In genomic region chr9:26471271-26471670, GRCh38 we compare ENCODE assay signal across 31 cellular contexts.
"Had no signal": no experiment of that assay in that cellular context is flagged by ENCODE, and none has a peak within 500 bp of the region (broad histone marks: within the 10 kb centered on the region; RNA-seq: fewer than 3 reads in every experiment).

No MANE protein-coding gene starts in this region.

- DNase-seq: activated B cell treated with CpG ODN at 0.5 μM for 24 hours; activated CD4-positive, alpha-beta T cell treated with anti-CD3 and anti-CD28 coated beads for 48 hours; activated CD4-positive, alpha-beta T cell treated with anti-CD3 and anti-CD28 coated beads, Interleukin-2, amount 50 U/mL, for 1 hour; activated CD4-positive, alpha-beta T cell treated with anti-CD3 and anti-CD28 coated beads, Interleukin-2, amount 50 U/mL, for 48 hours; activated CD8-positive, alpha-beta memory T cell treated with anti-CD3 and anti-CD28 coated beads for 24 hours; activated CD8-positive, alpha-beta T cell treated with anti-CD3 and anti-CD28 coated beads for 36 hours; activated effector memory CD4-positive, alpha-beta T cell treated with anti-CD3 and anti-CD28 coated beads, Interleukin-2, amount 50 U/mL, for 16 hours; activated naive CD4-positive, alpha-beta T cell treated with anti-CD3 and anti-CD28 coated beads for 36 hours; activated naive CD8-positive, alpha-beta T cell treated with anti-CD3 and anti-CD28 coated beads for 36 hours; activated naive CD8-positive, alpha-beta T cell treated with anti-CD3 and anti-CD28 coated beads, Interleukin-2, amount 50 U/mL, for 24 hours; activated T-cell treated with anti-CD3 and anti-CD28 coated beads, Interleukin-2, amount 50 U/mL, for 48 hours; adrenal gland; amygdala; aorta; body of pancreas; central memory CD4-positive, alpha-beta T cell; cerebellar nuclear complex; colonic mucosa; effector CD8-positive, alpha-beta T cell; esophagus squamous epithelium; foreskin melanocyte; T-helper 1 cell; T-helper 17 cell; T1000; WERI-Rb-1 had no signal

- H3K27me3 Mint-ChIP-seq: activated B cell treated with CpG ODN at 0.5 μM for 24 hours; activated CD8-positive, alpha-beta T cell treated with anti-CD3 and anti-CD28 coated beads for 36 hours; activated naive CD4-positive, alpha-beta T cell treated with anti-CD3 and anti-CD28 coated beads, Interleukin-2, amount 50 U/mL, for 24 hours; activated naive CD8-positive, alpha-beta T cell treated with anti-CD3 and anti-CD28 coated beads for 36 hours; activated naive CD8-positive, alpha-beta T cell treated with anti-CD3 and anti-CD28 coated beads, Interleukin-2, amount 50 U/mL, for 24 hours; T-helper 17 cell had no signal

- H3K4me1 Mint-ChIP-seq: activated B cell treated with CpG ODN at 0.5 μM for 24 hours; activated naive CD4-positive, alpha-beta T cell treated with anti-CD3 and anti-CD28 coated beads, Interleukin-2, amount 50 U/mL, for 24 hours; activated naive CD8-positive, alpha-beta T cell treated with anti-CD3 and anti-CD28 coated beads for 36 hours; activated naive CD8-positive, alpha-beta T cell treated with anti-CD3 and anti-CD28 coated beads, Interleukin-2, amount 50 U/mL, for 24 hours; T-helper 17 cell had no signal

- H3K4me3 Mint-ChIP-seq: activated B cell treated with CpG ODN at 0.5 μM for 24 hours; activated CD8-positive, alpha-beta T cell treated with anti-CD3 and anti-CD28 coated beads for 36 hours; activated naive CD4-positive, alpha-beta T cell treated with anti-CD3 and anti-CD28 coated beads for 36 hours; activated naive CD4-positive, alpha-beta T cell treated with anti-CD3 and anti-CD28 coated beads, Interleukin-2, amount 50 U/mL, for 24 hours; activated naive CD8-positive, alpha-beta T cell treated with anti-CD3 and anti-CD28 coated beads for 36 hours; activated naive CD8-positive, alpha-beta T cell treated with anti-CD3 and anti-CD28 coated beads, Interleukin-2, amount 50 U/mL, for 24 hours; activated T-helper 1 cell treated with anti-CD3 and anti-CD28 coated beads, Interleukin-12 subunit alpha, Interleukin-12 subunit beta, Interleukin-2, Interleukin-4 antibody, amounts not matched to agents 30 ng/mL and 10 ng/mL and 1 ng/mL, durations not matched to agents 14 hours and 24 hours and 36 hours; T-helper 17 cell; T-helper 2 cell treated with Interferon-gamma antibody and Interleukin-4, amounts not matched to agents 5 μg/mL and 100 μg/mL, for 36 hours had no signal

- ATAC-seq: activated CD4-positive, CD25-positive, alpha-beta regulatory T cell treated with anti-CD3 and anti-CD28 coated beads, Interleukin-2, amount 50 U/mL, for 24 hours; activated CD8-positive, alpha-beta T cell treated with anti-CD3 and anti-CD28 coated beads for 36 hours; activated naive CD8-positive, alpha-beta T cell treated with anti-CD3 and anti-CD28 coated beads, Interleukin-2, amount 50 U/mL, for 24 hours; body of pancreas; gastroesophageal sphincter; T-helper 17 cell had no signal

- H3K27ac ChIP-seq: adrenal gland, body of pancreas, colonic mucosa, epithelial cell of prostate, esophagus squamous epithelium, gastroesophageal sphincter, WERI-Rb-1 had no signal

- H3K9me3 Mint-ChIP-seq: activated CD8-positive, alpha-beta T cell treated with anti-CD3 and anti-CD28 coated beads for 36 hours had no signal

- H3K36me3 Mint-ChIP-seq: activated naive CD4-positive, alpha-beta T cell treated with anti-CD3 and anti-CD28 coated beads, Interleukin-2, amount 50 U/mL, for 24 hours; activated naive CD8-positive, alpha-beta T cell treated with anti-CD3 and anti-CD28 coated beads for 36 hours had no signal
